In genomic region chr4:6474053-6474568, GRCh38 we compare ENCODE assay signal across 9 cellular contexts. TPM values are rescaled to one million over a fixed set of nuclear protein-coding genes. Genes with fewer than 3 reads are reported as not detected.
DNase-seq lines count a peak whose midpoint lies in the region; ATAC-seq and TF ChIP-seq lines count a peak whose summit lies in the region.
"Had no signal": no experiment of that assay in that cellular context is flagged by ENCODE, and none has a peak within 500 bp of the region (broad histone marks: within the 10 kb centered on the region; RNA-seq: fewer than 3 reads in every experiment).

No MANE protein-coding gene starts in this region.

- H3K9me3 ChIP-seq in DND-41 (ENCODE audit: insufficient read depth, low read length, severe bottlenecking), result no peaks in the 10 kb centered on the region

- H3K9ac ChIP-seq in DND-41 (ENCODE audit: low read depth, low read length), result no peak overlapping the region

- DNase-seq in DND-41 (no peak), HFFc6 (no peak), cardiac fibroblast (ENCODE audit: low read depth in 2 of 2) (peak in 1 of 2 donors; percentile 19), myocyte (ENCODE audit: low read depth) (peak; percentile 5), AG20443 (ENCODE audit: low spot score) (no peak), nucleus accumbens (lab: John Stamatoyannopoulos, UW) (no peak), cerebellum (ENCODE audit: low spot score) (no peak)
- DNase-seq: NCI-H526 treated with DMSO at 0.1 percent for 48 hours had no signal

- ATAC-seq in DND-41 (ENCODE audit: insufficient read depth, low read depth) (no peak), HG02763 (IDR thresholded peaks at IDR 0.05; ENCODE audit: unreplicated experiment) (no peak)

- H3K4me2 ChIP-seq in DND-41 (ENCODE audit: insufficient read depth, low read length), result no peak overlapping the region

- no peaks in the 10 kb centered on the region for H3K9me3 Mint-ChIP-seq in HFFc6

- H3K4me1 ChIP-seq in DND-41 (ENCODE audit: insufficient read depth, low read length), result no peaks in the 10 kb centered on the region

- H3K4me1 Mint-ChIP-seq in HFFc6 (ENCODE audit: low read depth), result no peaks in the 10 kb centered on the region

- no peaks in the 10 kb centered on the region for H3K27me3 ChIP-seq in DND-41 (ENCODE audit: insufficient read depth, low read length, poor library complexity)

- H3K27ac ChIP-seq in DND-41 (ENCODE audit: low read length), result no peak overlapping the region

- H3K27me3 Mint-ChIP-seq in HFFc6 (ENCODE audit: insufficient read depth), result peaks cover 33% of the 10 kb centered on the region

- H3K36me3 ChIP-seq in DND-41 (ENCODE audit: insufficient read depth, low read length), result no peaks in the 10 kb centered on the region

- H3K4me3 Mint-ChIP-seq in HFFc6, result no peak overlapping the region

- no peaks in the 10 kb centered on the region for H3K79me2 ChIP-seq in DND-41 (ENCODE audit: insufficient read depth, low read length)

- no peaks in the 10 kb centered on the region for H3K36me3 Mint-ChIP-seq in HFFc6 (ENCODE audit: low read depth)

- TF ChIP-seq CTCF in DND-41 (IDR thresholded peaks at IDR 0.05; ENCODE audit: borderline replicate concordance, extremely low read depth, low read length, poor library complexity, severe bottlenecking) (peak; percentile 12), HFFc6 (IDR thresholded peaks at IDR 0.05) (peak; percentile 38; the same call in 1 of the 2 replicates), cardiac fibroblast (IDR thresholded peaks at IDR 0.05; ENCODE audit: low read depth, low read length) (peak; percentile 28)

- H3K27ac Mint-ChIP-seq in HFFc6, result no peak overlapping the region

- H2AFZ ChIP-seq in DND-41 (ENCODE audit: low read depth, low read length), result no peak overlapping the region

- no peaks in the 10 kb centered on the region for H4K20me1 ChIP-seq in DND-41 (ENCODE audit: insufficient read depth, low read length)

- H3K4me3 ChIP-seq in DND-41 (ENCODE audit: low read depth in 1 of 2, low read length in 2 of 2) (no peak overlapping the region), cardiac fibroblast (replicated peaks in 1 of 2; ENCODE audit: low read depth in 2 of 2, low read length in 2 of 2) (no peak overlapping the region)

RNA-seq across cellular contexts. Expression of gene PPP2R2C, which starts 1.7 kb away (rescaled TPM):
- total RNA-seq in HFFc6 (2021; fragmentation: NEBNext Ultra II Directional; extraction: Animal tissue kit (Norgen Biotek cat#: 25700)), result under 1 TPM in 4 of 6 experiments, not detected in 2; 0.14 to 0.25 (median 0.23) TPM
- total RNA-seq in myocyte (0.29 and 2.0 TPM in 2 replicates), cerebellum (80.5 TPM)
- 0.38 TPM for polyA plus RNA-seq in myocyte (2012)

Comparison
In these comparisons a context has a peak if more than half of its experiments do, and no peak if none do; other contexts are left out.
1. RNA of gene PPP2R2C, which starts 1.7 kb away (total RNA-seq): 80.5 TPM in cerebellum (single experiment); 0.29 to 2.0 TPM in myocyte and 0.14 to 0.25 TPM in HFFc6; every median in the first group is over 10 times any median in the second.
2. Peak in every context shown above with its lines, with median percentiles within 50 percentile points of each other: CTCF ChIP-seq.